Comparison of ENCODE assay signal across 16 cellular contexts in genomic region chr4:176274441-176274840, GRCh38. TPM values are rescaled to one million over a fixed set of nuclear protein-coding genes. Genes with fewer than 3 reads are reported as not detected.
A peak's percentile ranks its signal among the peaks of the same experiment; 100 is the strongest.
DNase-seq lines count a peak whose midpoint lies in the region; ATAC-seq and TF ChIP-seq lines count a peak whose summit lies in the region.
"Had no signal": no experiment of that assay in that cellular context is flagged by ENCODE, and none has a peak within 500 bp of the region (broad histone marks: within the 10 kb centered on the region; RNA-seq: fewer than 3 reads in every experiment).

No MANE protein-coding gene starts in this region.

- no peak overlapping the region for H2AFZ ChIP-seq in PC-3 (ENCODE audit: low read length)
- H2AFZ ChIP-seq: neural progenitor cell had no signal

- ATAC-seq in Right ventricle myocardium inferior (peak; percentile 71), PC-3 (peak; percentile 68), HG03520 (IDR thresholded peaks at IDR 0.05; ENCODE audit: unreplicated experiment) (no peak)
- ATAC-seq: activated T-cell treated with anti-CD3 and anti-CD28 coated beads, Interleukin-2, amount 50 U/mL, for 72 hours had no signal

- H3K36me3 ChIP-seq in PC-3 (ENCODE audit: low read depth, low read length) = no peaks in the 10 kb centered on the region
- H3K36me3 ChIP-seq: neural progenitor cell, thyroid gland had no signal

- POLR2A ChIA-PET in PC-3 (lab: Charles Lee; ENCODE audit: unreplicated experiment) = no interaction called here

- no peak for TF ChIP-seq CTCF in PC-3 (conservative IDR thresholded peaks at IDR 0.05; ENCODE audit: low read depth, low read length)

- BruUV-seq in PC-3 (replicated peaks; lab: Mats Ljungman, UMichigan) = no TSS peak

- intact Hi-C loops in Right ventricle myocardium inferior (cut with DNase I) (no loop called here), cardiac septum (cut with DNase I) (no loop called here), PC-3 (cut with micrococcal nuclease) (loop anchor here (5.0 kb wide), 2 partner anchors 48 to 68 kb away; no protein-coding TSS in a partner anchor)

- DNase-seq in Right ventricle myocardium inferior (ENCODE audit: missing footprints) (no peak), cardiac septum (ENCODE audit: low spot score) (no peak), PC-3 (peak; percentile 88), fibroblast of peridontal ligament (ENCODE audit: extremely low read depth) (peak; percentile 84), stromal cell of bone marrow (ENCODE audit: low read depth) (peak; percentile 48), epidermal melanocyte (ENCODE audit: insufficient read length, low spot score) (no peak), midbrain (lab: John Stamatoyannopoulos, UW) (no peak)
- DNase-seq: activated CD4-positive, alpha-beta T cell treated with anti-CD3 and anti-CD28 coated beads for 48 hours; activated T-cell treated with anti-CD3 and anti-CD28 coated beads, Interleukin-2, amount 50 U/mL, for 72 hours; anterior cingulate cortex; stimulated activated CD4-positive, alpha-beta T cell treated with anti-CD3 and anti-CD28 coated beads, Interleukin-12 subunit alpha, Interleukin-12 subunit beta, amount 100 ng/mL, for 4 hours; thyroid gland had no signal

- H3F3A ChIP-seq in PC-3 (ENCODE audit: low read length, unreplicated experiment) = no peaks in the 10 kb centered on the region

- peak overlapping the region; percentile 83 for H3K27ac ChIP-seq in PC-3 (ENCODE audit: low read length)
- H3K27ac ChIP-seq: neural progenitor cell, thyroid gland had no signal

- no peaks in the 10 kb centered on the region for H3K27me3 ChIP-seq in PC-3 (ENCODE audit: low read length)
- H3K27me3 ChIP-seq: neural progenitor cell, thyroid gland had no signal

- H3K4me3 ChIP-seq in PC-3 (ENCODE audit: low read length) = no peak overlapping the region
- H3K4me3 ChIP-seq: neural progenitor cell, thyroid gland had no signal

- no peaks in the 10 kb centered on the region for H3K9me3 ChIP-seq in PC-3 (ENCODE audit: low read length)
- H3K9me3 ChIP-seq: thyroid gland had no signal

- H3K4me1 ChIP-seq in PC-3 (ENCODE audit: insufficient read depth, low read length) = peaks cover 53% of the 10 kb centered on the region
- H3K4me1 ChIP-seq: neural progenitor cell had no signal

- no peaks in the 10 kb centered on the region for H4K20me1 ChIP-seq in PC-3 (ENCODE audit: low read length)

- peak overlapping the region; percentile 21; the same call in 1 of the 2 replicates for H3K9ac ChIP-seq in PC-3 (ENCODE audit: low read length)
- H3K9ac ChIP-seq: neural progenitor cell had no signal

- H3K79me2 ChIP-seq in PC-3 (ENCODE audit: low read length) = no peaks in the 10 kb centered on the region

- CTCF ChIA-PET in PC-3 (lab: Charles Lee) = interaction anchor here (0.5 kb wide), 1 partner anchor 328 kb away, joined by 3 read pairs; no protein-coding TSS in a partner anchor

- H3K4me2 ChIP-seq in PC-3 (ENCODE audit: low read length) = peak overlapping the region; percentile 54
- H3K4me2 ChIP-seq: neural progenitor cell had no signal

- H3K9me2 ChIP-seq in PC-3 (replicated peaks; ENCODE audit: low read length) = no peaks in the 10 kb centered on the region

RNA-seq across cellular contexts. Expression of gene ASB5, which starts 5.4 kb away (rescaled TPM):
- total RNA-seq in Right ventricle myocardium inferior (2.7 TPM), cardiac septum (3.8 TPM), PC-3 (2014; rRNA removed) (not detected in 2 replicates)
- total RNA-seq: A673; activated T-cell treated with anti-CD3 and anti-CD28 coated beads, Interleukin-2, amount 50 U/mL, for 72 hours; T-helper 1 cell treated with Interleukin-12 subunit alpha and Interleukin-12 subunit beta and Interleukin-4 antibody, amounts not matched to agents 30 ng/mL and 1 ng/mL, for 36 hours had no signal

RNA-seq across cellular contexts. Expression of gene SPCS3, which starts 45.3 kb away (rescaled TPM):
- 87.9 TPM for total RNA-seq in Right ventricle myocardium inferior
- total RNA-seq in cardiac septum = 115 TPM
- total RNA-seq in PC-3 (2014; rRNA removed) = 42.4 and 56.1 TPM in 2 replicates

Comparison
In these comparisons a context has a peak if more than half of its experiments do, and no peak if none do; other contexts are left out.
1. DNase-seq: peak in PC-3 (single experiment), fibroblast of peridontal ligament (single experiment) and stromal cell of bone marrow (single experiment); none in Right ventricle myocardium inferior (single experiment), cardiac septum (single experiment), epidermal melanocyte (single experiment) and midbrain (single experiment).